ENCODE assay signal across 31 cellular contexts in the genomic region with DNA sequence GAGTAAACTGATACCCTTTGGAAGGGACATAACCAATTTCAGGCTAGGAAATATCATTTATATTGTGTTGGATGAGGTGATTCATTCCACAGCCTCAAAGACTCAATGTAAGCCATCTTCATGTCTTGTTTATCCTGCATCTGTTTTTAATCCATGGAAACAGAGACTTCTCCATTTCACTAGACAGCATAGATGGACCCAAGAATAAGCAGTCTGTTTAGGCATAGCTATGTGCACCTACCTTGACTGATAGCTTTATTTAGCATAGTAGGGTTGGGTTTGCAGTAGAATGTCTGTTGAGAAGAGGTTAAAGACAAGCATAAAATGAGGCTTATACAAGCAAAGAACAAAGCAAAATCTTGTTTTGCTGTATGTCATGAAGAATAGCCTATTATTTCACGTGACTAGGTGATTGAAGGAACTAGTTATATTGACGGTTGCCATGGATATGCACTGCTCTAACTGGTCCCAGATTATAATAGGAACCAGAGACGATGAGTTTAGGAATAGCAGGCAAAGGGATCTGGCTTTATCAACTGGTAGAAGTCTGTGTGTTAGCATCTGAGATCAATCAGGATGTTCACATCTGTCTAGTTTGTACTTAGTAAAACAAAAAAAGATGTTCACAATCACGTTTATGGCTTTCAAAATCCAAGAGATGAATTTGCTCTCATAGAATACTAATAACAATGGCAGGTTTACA.
DNase-seq lines count a peak whose midpoint lies in the region; ATAC-seq, FAIRE-seq and TF ChIP-seq lines count a peak whose summit lies in the region.
"Had no signal": no experiment of that assay in that cellular context is flagged by ENCODE, and none has a peak within 500 bp of the region (broad histone marks: within the 10 kb centered on the region; RNA-seq: fewer than 3 reads in every experiment).

No MANE protein-coding gene starts in this region.

- H3K4me3 ChIP-seq in A549 (no peak overlapping the region), GM23248 (no peak overlapping the region), endothelial cell of umbilical vein (replicated peaks in 1 of 3; ENCODE audit: insufficient read depth in 1 of 3, low read depth in 1 of 3, low read length in 3 of 3) (no peak overlapping the region), mesenchymal stem cell (ENCODE audit: insufficient read depth in 1 of 2, low read depth in 1 of 2, low read length in 2 of 2) (no peak overlapping the region), Peyer's patch (no peak overlapping the region)
- H3K4me3 ChIP-seq: BLaER1, gastroesophageal sphincter, pancreas, skin epidermis had no signal

- H3K27me3 ChIP-seq in GM23248 (replicated peaks; ENCODE audit: insufficient read depth) (no peaks in the 10 kb centered on the region), endothelial cell of umbilical vein (ENCODE audit: control insufficient read depth in 2 of 2, insufficient read depth in 2 of 2, low read length in 2 of 2) (no peaks in the 10 kb centered on the region), mesenchymal stem cell (ENCODE audit: control insufficient read depth in 1 of 2, insufficient read depth in 1 of 2, low read length in 2 of 2) (no peaks in the 10 kb centered on the region), Peyer's patch (no peaks in the 10 kb centered on the region)
- H3K27me3 ChIP-seq: BLaER1, gastroesophageal sphincter, pancreas had no signal

- no peak overlapping the region for H3K23ac ChIP-seq in mesenchymal stem cell (ENCODE audit: low read length in 2 of 2)

- no peak overlapping the region for H4K8ac ChIP-seq in mesenchymal stem cell (ENCODE audit: low read length)

- no peak overlapping the region for H4K91ac ChIP-seq in mesenchymal stem cell (ENCODE audit: low read length)

- no peak overlapping the region for H2AK5ac ChIP-seq in mesenchymal stem cell (ENCODE audit: low read length, severe bottlenecking)

- no peak overlapping the region for H2BK15ac ChIP-seq in mesenchymal stem cell (ENCODE audit: low read depth, poor library complexity, severe bottlenecking)

- no peaks in the 10 kb centered on the region for H3K79me1 ChIP-seq in mesenchymal stem cell (replicated peaks; ENCODE audit: low read length, poor library complexity, severe bottlenecking)

- H3K36me3 ChIP-seq in GM23248 (ENCODE audit: low read depth) (no peaks in the 10 kb centered on the region), endothelial cell of umbilical vein (ENCODE audit: control insufficient read depth in 2 of 2, extremely low read depth in 1 of 2, insufficient read depth in 2 of 2, low read length in 2 of 2) (no peaks in the 10 kb centered on the region), mesenchymal stem cell (ENCODE audit: control insufficient read depth in 1 of 2, insufficient read depth in 2 of 2, low read depth in 1 of 2, low read length in 2 of 2) (no peaks in the 10 kb centered on the region), Peyer's patch (no peaks in the 10 kb centered on the region)
- H3K36me3 ChIP-seq: BLaER1, gastroesophageal sphincter, pancreas had no signal

- peaks cover 4% of the 10 kb centered on the region; the same call in 1 of the 2 replicates for H3F3A ChIP-seq in GM23248 (ENCODE audit: insufficient read depth)

- H3K4ac ChIP-seq in mesenchymal stem cell (ENCODE audit: low read depth in 1 of 2, low read length in 2 of 2): no peak overlapping the region

- H2BK120ac ChIP-seq in mesenchymal stem cell (ENCODE audit: low read depth, low read length): no peak overlapping the region

- no peak for DNase-seq in A549 (ENCODE audit: low read depth in 1 of 2, low spot score in 1 of 2)
- peak; percentile 43 for DNase-seq in GM23248
- DNase-seq in endothelial cell of umbilical vein (ENCODE audit: low read depth, low spot score): no peak
- DNase-seq in mesenchymal stem cell: peak; percentile 78
- no peak for DNase-seq in stimulated activated naive CD8-positive, alpha-beta T cell treated with anti-CD3 and anti-CD28 coated beads, Interleukin-15, Interleukin-2, amounts not matched to agents 100 U/mL and 50 U/mL, for 24 hours
- no peak for DNase-seq in GM12892 (ENCODE audit: insufficient read length)
- DNase-seq in Peyer's patch: no peak
- DNase-seq: activated CD4-positive, alpha-beta T cell treated with anti-CD3 and anti-CD28 coated beads, Interleukin-2, amount 50 U/mL, for 1 hour; activated CD4-positive, CD25-positive, alpha-beta regulatory T cell; activated gamma-delta T cell treated with Interleukin-2 at 50 U/mL for 16 hours; activated naive CD8-positive, alpha-beta T cell treated with anti-CD3 and anti-CD28 coated beads, Interleukin-2, amount 50 U/mL, for 24 hours; activated T-cell treated with anti-CD3 and anti-CD28 coated beads, Interleukin-2, amount 50 U/mL, for 1 hour; caudate nucleus; effector memory CD8-positive, alpha-beta T cell; erythroblast; GDM1; hypothalamus; NCI-H1930; NCI-H2227 treated with DMSO at 0.1 percent for 48 hours; NCI-H526; pancreas; PC-3; retina; stimulated activated naive B cell treated with anti-CD40 and anti-IgM and Interleukin-4, amounts not matched to agents 10 μg/mL and 1 μg/mL and 100 μg/mL, for 72 hours; T-helper 17 cell had no signal

- CTCF ChIA-PET in A549 (lab: Yijun Ruan, JAX) (interaction anchor here (0.7 to 1.2 kb wide), 2 partner anchors 12 to 33 kb away, joined by 3 to 4 read pairs; no protein-coding TSS in a partner anchor), endothelial cell of umbilical vein (lab: Charles Lee) (interaction anchor here (0.6 kb wide), 1 partner anchor 13 kb away, joined by 3 read pairs; no protein-coding TSS in a partner anchor)

- H3K9ac ChIP-seq in GM23248 (no peak overlapping the region), endothelial cell of umbilical vein (replicated peaks; ENCODE audit: extremely low read depth, insufficient read depth, low read length) (no peak overlapping the region), mesenchymal stem cell (ENCODE audit: low read length) (no peak overlapping the region)
- H3K9ac ChIP-seq: BLaER1 had no signal

- BruUV-seq in endothelial cell of umbilical vein (replicated peaks; lab: Mats Ljungman, UMichigan): no TSS peak

- dilution Hi-C loops in endothelial cell of umbilical vein (cut with MboI; ENCODE audit: extremely low pct_ligation_motif_present, low sequenced_read_pairs): no loop called here

- TF ChIP-seq POLR2A in A549 (IDR thresholded peaks at IDR 0.05; ENCODE audit: low read length) (no peak), endothelial cell of umbilical vein (IDR thresholded peaks at IDR 0.05; ENCODE audit: low read depth, low read length) (no peak), GM12892 (IDR thresholded peaks at IDR 0.05; ENCODE audit: low read depth, low read length) (no peak), Peyer's patch (IDR thresholded peaks at IDR 0.05) (no peak)

- H2BK5ac ChIP-seq in mesenchymal stem cell (ENCODE audit: low read depth, low read length, poor library complexity, severe bottlenecking): no peak overlapping the region

- ATAC-seq in A549: no peak
- ATAC-seq in stimulated activated naive CD8-positive, alpha-beta T cell treated with anti-CD3 and anti-CD28 coated beads, Interleukin-15, Interleukin-2, amounts not matched to agents 100 U/mL and 50 U/mL, for 24 hours: no peak
- ATAC-seq in GM18502 (IDR thresholded peaks at IDR 0.05; ENCODE audit: poor library complexity, unreplicated experiment): no peak
- ATAC-seq: activated naive CD8-positive, alpha-beta T cell treated with anti-CD3 and anti-CD28 coated beads, Interleukin-2, amount 50 U/mL, for 24 hours; effector memory CD8-positive, alpha-beta T cell; gastroesophageal sphincter; pancreas; PC-3; Right ventricle myocardium inferior; stimulated activated naive B cell treated with anti-CD40 and anti-IgM and Interleukin-4, amounts not matched to agents 10 μg/mL and 1 μg/mL and 100 μg/mL, for 72 hours; T-helper 17 cell had no signal

- TF ChIP-seq EP300 in A549 (IDR thresholded peaks at IDR 0.05): no peak

- no peak for TF ChIP-seq RAD21 in A549 (conservative IDR thresholded peaks at IDR 0.05 in 1 of 2, IDR thresholded peaks at IDR 0.05 in 1 of 2)

- H3K4me2 ChIP-seq in A549: no peak overlapping the region
- no peak overlapping the region for H3K4me2 ChIP-seq in GM23248 (ENCODE audit: unreplicated experiment)
- no peak overlapping the region for H3K4me2 ChIP-seq in endothelial cell of umbilical vein (ENCODE audit: insufficient read depth, low read length)
- H3K4me2 ChIP-seq in mesenchymal stem cell (ENCODE audit: low read length, poor library complexity, severe bottlenecking): no peak overlapping the region
- H3K4me2 ChIP-seq: BLaER1 had no signal

- H3K14ac ChIP-seq in mesenchymal stem cell (ENCODE audit: low read length in 2 of 2): no peak overlapping the region

- no peak overlapping the region for H3K27ac ChIP-seq in A549
- no peak overlapping the region for H3K27ac ChIP-seq in GM23248
- no peak overlapping the region for H3K27ac ChIP-seq in endothelial cell of umbilical vein (ENCODE audit: insufficient read depth, low read depth, low read length)
- H3K27ac ChIP-seq in mesenchymal stem cell (ENCODE audit: low read length, poor library complexity, severe bottlenecking): no peak overlapping the region
- H3K27ac ChIP-seq in Peyer's patch: peak overlapping the region in 1 of 4 donors; percentile 50
- H3K27ac ChIP-seq: BLaER1, gastroesophageal sphincter, pancreas had no signal

- H3K4me1 ChIP-seq in A549 (no peaks in the 10 kb centered on the region), GM23248 (ENCODE audit: insufficient read depth) (peaks cover 5% of the 10 kb centered on the region; the same call in 1 of the 2 replicates), endothelial cell of umbilical vein (ENCODE audit: control insufficient read depth, extremely low read depth, insufficient read depth, low read length) (no peaks in the 10 kb centered on the region), mesenchymal stem cell (ENCODE audit: control insufficient read depth, insufficient read depth, low read depth, low read length) (no peaks in the 10 kb centered on the region), Peyer's patch (peaks cover 0 to 4% (median 1%) of the 10 kb centered on the region in 4 donors)
- H3K4me1 ChIP-seq: pancreas had no signal

- WGBS in A549 (ENCODE audit: missing lambda C conversion rate): 9% methylated on average over 4 of the region's 4 CpGs
- 10 to 13% methylated on average over 4 of the region's 4 CpGs for WGBS in GM23248 (ENCODE audit: low coverage in 1 of 2, low lambda C conversion rate in 2 of 2, missing lambda C conversion rate in 2 of 2), 2 experiments
- WGBS in mesenchymal stem cell: 81% methylated on average over 3 of the region's 4 CpGs

- H4K20me1 ChIP-seq in GM23248 (ENCODE audit: insufficient read depth) (no peaks in the 10 kb centered on the region), endothelial cell of umbilical vein (replicated peaks; ENCODE audit: control insufficient read depth, extremely low read depth, insufficient read depth, low read length) (no peaks in the 10 kb centered on the region)
- H4K20me1 ChIP-seq: BLaER1 had no signal

- H3K9me1 ChIP-seq in endothelial cell of umbilical vein (replicated peaks; ENCODE audit: control insufficient read depth, extremely low read depth, insufficient read depth, low read length): no peaks in the 10 kb centered on the region

- no peaks in the 10 kb centered on the region for H3K9me2 ChIP-seq in GM23248 (ENCODE audit: insufficient read depth)

- no peak overlapping the region for H2BK12ac ChIP-seq in mesenchymal stem cell (ENCODE audit: low read length in 2 of 2)

- H3K9me3 ChIP-seq in A549: no peaks in the 10 kb centered on the region
- no peaks in the 10 kb centered on the region for H3K9me3 ChIP-seq in GM23248 (ENCODE audit: low read depth)
- no peaks in the 10 kb centered on the region for H3K9me3 ChIP-seq in endothelial cell of umbilical vein (replicated peaks; ENCODE audit: control insufficient read depth, insufficient read depth, low read length)
- H3K9me3 ChIP-seq in mesenchymal stem cell (ENCODE audit: control insufficient read depth, low read length): no peaks in the 10 kb centered on the region
- no peaks in the 10 kb centered on the region for H3K9me3 ChIP-seq in Peyer's patch
- H3K9me3 ChIP-seq: BLaER1, gastroesophageal sphincter, pancreas had no signal

- no peak overlapping the region for H3K18ac ChIP-seq in mesenchymal stem cell (ENCODE audit: low read depth in 1 of 2, low read length in 2 of 2)

- POLR2A ChIA-PET in A549 (lab: Yijun Ruan, JAX) (no interaction called here), endothelial cell of umbilical vein (lab: Charles Lee) (no interaction called here)

- H2AFZ ChIP-seq in GM23248 (no peak overlapping the region), endothelial cell of umbilical vein (ENCODE audit: low read depth, low read length) (no peak overlapping the region), mesenchymal stem cell (ENCODE audit: low read depth, low read length) (no peak overlapping the region)

- intact Hi-C loops in endothelial cell of umbilical vein (cut with micrococcal nuclease): no loop called here

- in situ Hi-C loops in GM23248 (cut with MboI): no loop called here

- no peaks in the 10 kb centered on the region for H3K79me2 ChIP-seq in GM23248 (ENCODE audit: insufficient read depth)
- no peaks in the 10 kb centered on the region for H3K79me2 ChIP-seq in endothelial cell of umbilical vein (ENCODE audit: control insufficient read depth, insufficient read depth, low read length)

- TF ChIP-seq CTCF in A549 (IDR thresholded peaks at IDR 0.05): no peak
- no peak for TF ChIP-seq CTCF in endothelial cell of umbilical vein (IDR thresholded peaks at IDR 0.05; ENCODE audit: extremely low read depth in 1 of 2, insufficient read depth in 1 of 2, low read depth in 1 of 2, low read length in 2 of 2)
- no peak for TF ChIP-seq CTCF in Peyer's patch (IDR thresholded peaks at IDR 0.05)

- FAIRE-seq in A549 (lab: Jason Lieb, UNC) (peak; percentile 61), endothelial cell of umbilical vein (lab: Jason Lieb, UNC) (peak; percentile 8), GM12892 (lab: Jason Lieb, UNC) (no peak)
- FAIRE-seq: pancreas, TTC549 had no signal

Comparison
In these comparisons a context has a peak if more than half of its experiments do, and no peak if none do; other contexts are left out.
1. DNase-seq: peak in GM23248 (single experiment) and mesenchymal stem cell (single experiment); none in A549 (0 of 2), endothelial cell of umbilical vein (single experiment), stimulated activated naive CD8-positive, alpha-beta T cell treated with anti-CD3 and anti-CD28 coated beads, Interleukin-15, Interleukin-2, amounts not matched to agents 100 U/mL and 50 U/mL, for 24 hours (single experiment), GM12892 (single experiment) and Peyer's patch (0 of 3).